8 cellular contexts compared by ENCODE assay signal in genomic region chr7:155205368-155206285, GRCh38.
A peak's percentile ranks its signal among the peaks of the same experiment; 100 is the strongest.
DNase-seq lines count a peak whose midpoint lies in the region; ATAC-seq and TF ChIP-seq lines count a peak whose summit lies in the region.

No MANE protein-coding gene starts in this region.

- H3K4me3 ChIP-seq in AG10803 (ENCODE audit: low read length) (peak overlapping the region; percentile 48), SJSA1 (peak overlapping the region; percentile 33), rectal smooth muscle tissue (ENCODE audit: low read length) (peak overlapping the region; percentile 65), uterus (peak overlapping the region; percentile 21 to 24)

- no peaks in the 10 kb centered on the region for H3K27me3 ChIP-seq in SJSA1 (replicated peaks)
- H3K27me3 ChIP-seq in rectal smooth muscle tissue (ENCODE audit: control insufficient read depth, insufficient read depth, low read length) = peaks cover 5% of the 10 kb centered on the region
- no peaks in the 10 kb centered on the region for H3K27me3 ChIP-seq in uterus

- ATAC-seq in HG03342 (IDR thresholded peaks at IDR 0.05; ENCODE audit: unreplicated experiment) (peak; percentile 91), Right ventricle myocardium superior (ENCODE audit: poor library complexity) (peak; percentile 91)

- H3K4me3 Mint-ChIP-seq in activated naive CD4-positive, alpha-beta T cell treated with anti-CD3 and anti-CD28 coated beads for 36 hours = peak overlapping the region; percentile 69

- peak; percentile 35 to 47 for TF ChIP-seq POLR2A in uterus (IDR thresholded peaks at IDR 0.05)

- H3K4me1 ChIP-seq in SJSA1 (replicated peaks) (peaks cover 32% of the 10 kb centered on the region), rectal smooth muscle tissue (ENCODE audit: control insufficient read depth, insufficient read depth, low read length) (no peaks in the 10 kb centered on the region), uterus (no peaks in the 10 kb centered on the region)

- intact Hi-C loops in activated naive CD4-positive, alpha-beta T cell treated with anti-CD3 and anti-CD28 coated beads for 36 hours (cut with micrococcal nuclease) = loop anchor here (1.0 to 10.0 kb wide), 9 partner anchors 15 to 792 kb away; partner anchors contain the start of genes PAXIP1 and RBM33
- intact Hi-C loops in Right ventricle myocardium superior (cut with DNase I) (no loop called here), uterus (cut with DNase I; ENCODE audit: low total_unique reads) (no loop called here)

- H3K36me3 Mint-ChIP-seq in activated naive CD4-positive, alpha-beta T cell treated with anti-CD3 and anti-CD28 coated beads for 36 hours (ENCODE audit: low read depth) = no peaks in the 10 kb centered on the region

- H3K9me3 ChIP-seq in SJSA1 (replicated peaks) (no peaks in the 10 kb centered on the region), uterus (no peaks in the 10 kb centered on the region)

- CTCF ChIA-PET in activated naive CD4-positive, alpha-beta T cell treated with anti-CD3 and anti-CD28 coated beads for 36 hours (lab: Charles Lee) = interaction anchor here (0.8 to 1.4 kb wide), 6 partner anchors 15 to 144 kb away, joined by 3 to 18 read pairs (median 3); no protein-coding TSS in a partner anchor

- H3K27ac ChIP-seq in SJSA1 (peak overlapping the region; percentile 94), rectal smooth muscle tissue (ENCODE audit: low read depth, low read length) (peak overlapping the region; percentile 60), uterus (peak overlapping the region; percentile 72 to 90)

- no peaks in the 10 kb centered on the region for H3K27me3 Mint-ChIP-seq in activated naive CD4-positive, alpha-beta T cell treated with anti-CD3 and anti-CD28 coated beads for 36 hours (ENCODE audit: low read depth)

- H3K36me3 ChIP-seq in SJSA1 (no peaks in the 10 kb centered on the region), rectal smooth muscle tissue (ENCODE audit: control insufficient read depth, insufficient read depth, low read length) (no peaks in the 10 kb centered on the region), uterus (no peaks in the 10 kb centered on the region)

- peak overlapping the region; percentile 57 for H3K9ac ChIP-seq in rectal smooth muscle tissue (ENCODE audit: low read length)

- peaks cover 4% of the 10 kb centered on the region for H3K9me3 Mint-ChIP-seq in activated naive CD4-positive, alpha-beta T cell treated with anti-CD3 and anti-CD28 coated beads for 36 hours

- H3K27ac Mint-ChIP-seq in activated naive CD4-positive, alpha-beta T cell treated with anti-CD3 and anti-CD28 coated beads for 36 hours = peak overlapping the region; percentile 92

- peaks cover 35% of the 10 kb centered on the region for H3K4me1 Mint-ChIP-seq in activated naive CD4-positive, alpha-beta T cell treated with anti-CD3 and anti-CD28 coated beads for 36 hours (ENCODE audit: low read depth)

- DNase-seq in AG10803 (ENCODE audit: low read depth) (peak; percentile 99), GM19238 (ENCODE audit: insufficient read length, low spot score) (peak; percentile 87), SJSA1 (ENCODE audit: low read depth in 1 of 2, low spot score in 2 of 2) (peak; percentile 97 to 98), Right ventricle myocardium superior (peak; percentile 86), uterus (peak; percentile 83)
- peak; percentile 96 for DNase-seq in activated naive CD4-positive, alpha-beta T cell treated with anti-CD3 and anti-CD28 coated beads for 36 hours

- TF ChIP-seq CTCF in AG10803 (conservative IDR thresholded peaks at IDR 0.05; ENCODE audit: low read length) (no peak), uterus (IDR thresholded peaks at IDR 0.05) (no peak)

Comparison
In these comparisons a context has a peak if more than half of its experiments do, and no peak if none do; other contexts are left out.
1. Peak in every context shown above with its lines: DNase-seq, ATAC-seq, H3K4me3 ChIP-seq and H3K27ac ChIP-seq.